16 cellular contexts compared by ENCODE assay signal in genomic region chr12:15558915-15559528, GRCh38.
DNase-seq lines count a peak whose midpoint lies in the region; ATAC-seq, FAIRE-seq and TF ChIP-seq lines count a peak whose summit lies in the region.
"Had no signal": no experiment of that assay in that cellular context is flagged by ENCODE, and none has a peak within 500 bp of the region (broad histone marks: within the 10 kb centered on the region; RNA-seq: fewer than 3 reads in every experiment).

No MANE protein-coding gene starts in this region.

- no peak for TF ChIP-seq POLR2A in A549 (IDR thresholded peaks at IDR 0.05; ENCODE audit: low read length)

- no peaks in the 10 kb centered on the region for H3K9me3 ChIP-seq in A549
- H3K9me3 ChIP-seq: BLaER1 had no signal

- no peak for TF ChIP-seq EP300 in A549 (IDR thresholded peaks at IDR 0.05)

- TF ChIP-seq CTCF in A549 (IDR thresholded peaks at IDR 0.05): no peak

- WGBS in A549 (ENCODE audit: missing lambda C conversion rate): 38% methylated on average over 2 of the region's 2 CpGs

- FAIRE-seq in A549 (lab: Jason Lieb, UNC): peak; percentile 39
- peak; percentile 28 for FAIRE-seq in GM19239 (lab: Jason Lieb, UNC)
- FAIRE-seq: HTR-8/SVneo, TTC549 had no signal

- H3K4me2 ChIP-seq in A549: no peak overlapping the region
- H3K4me2 ChIP-seq: BLaER1 had no signal

- no peak for ATAC-seq in A549
- ATAC-seq in GM19452 (IDR thresholded peaks at IDR 0.05; ENCODE audit: unreplicated experiment): no peak
- ATAC-seq: stimulated activated memory B cell treated with anti-CD40 and anti-IgM and Interleukin-4, amounts not matched to agents 10 μg/mL and 1 μg/mL and 100 μg/mL, for 72 hours had no signal

- POLR2A ChIA-PET in A549 (lab: Yijun Ruan, JAX): no interaction called here

- no peak overlapping the region for H3K4me3 ChIP-seq in A549
- H3K4me3 ChIP-seq: BLaER1 had no signal

- no peak overlapping the region for H3K27ac ChIP-seq in A549
- H3K27ac ChIP-seq: BLaER1 had no signal

- no peak for TF ChIP-seq RAD21 in A549 (conservative IDR thresholded peaks at IDR 0.05 in 1 of 2, IDR thresholded peaks at IDR 0.05 in 1 of 2)

- H3K4me1 ChIP-seq in A549: no peaks in the 10 kb centered on the region
- H3K4me1 ChIP-seq: BLaER1 had no signal

- DNase-seq in A549 (ENCODE audit: low read depth in 1 of 2, low spot score in 1 of 2) (no peak), GM19239 (ENCODE audit: insufficient read length, low spot score) (no peak), T1000 (lab: John Stamatoyannopoulos, UW) (peak; percentile 64), fibroblast of the conjunctiva (ENCODE audit: low read depth) (peak; percentile 62), retina (no peak), iPS-NIHi11 (ENCODE audit: low spot score) (no peak), NCI-H748 treated with DMSO at 0.1 percent for 48 hours (lab: John Stamatoyannopoulos, UW) (no peak)
- DNase-seq: activated CD8-positive, alpha-beta memory T cell treated with anti-CD3 and anti-CD28 coated beads, Interleukin-2, amount 50 U/mL, for 4 hours; amniotic stem cell; NCI-H1092; stimulated activated CD4-positive, alpha-beta T cell treated with anti-CD3 and anti-CD28 coated beads, Interleukin-1b, Interleukin-23, amount 100 ng/mL, for 48 hours had no signal

- CTCF ChIA-PET in A549 (lab: Yijun Ruan, JAX): interaction anchor here (0.7 to 1.4 kb wide), 4 partner anchors 27 to 657 kb away, joined by 3 to 4 read pairs (median 3); no protein-coding TSS in a partner anchor

TF ChIP-seq in A549, 52 proteins besides CTCF, POLR2A, EP300 and RAD21:
- TF ChIP-seq NFE2L2 (conservative IDR thresholded peaks at IDR 0.05; ENCODE audit: low read length) (no peak), BHLHE40 (IDR thresholded peaks at IDR 0.05; ENCODE audit: low read depth, low read length) (no peak), MAFK (IDR thresholded peaks at IDR 0.05; ENCODE audit: partially characterized antibody) (peak; percentile 87), E2F6 (IDR thresholded peaks at IDR 0.05; ENCODE audit: borderline replicate concordance, low read depth) (no peak), PBX3 (IDR thresholded peaks at IDR 0.05) (no peak), USF2 (IDR thresholded peaks at IDR 0.05) (no peak)

Comparison
In these comparisons a context has a peak if more than half of its experiments do, and no peak if none do; other contexts are left out.
1. DNase-seq: peak in T1000 (single experiment) and fibroblast of the conjunctiva (single experiment); none in A549 (0 of 2), GM19239 (single experiment), retina (single experiment), iPS-NIHi11 (single experiment) and NCI-H748 treated with DMSO at 0.1 percent for 48 hours (single experiment).